In the genomic region with DNA sequence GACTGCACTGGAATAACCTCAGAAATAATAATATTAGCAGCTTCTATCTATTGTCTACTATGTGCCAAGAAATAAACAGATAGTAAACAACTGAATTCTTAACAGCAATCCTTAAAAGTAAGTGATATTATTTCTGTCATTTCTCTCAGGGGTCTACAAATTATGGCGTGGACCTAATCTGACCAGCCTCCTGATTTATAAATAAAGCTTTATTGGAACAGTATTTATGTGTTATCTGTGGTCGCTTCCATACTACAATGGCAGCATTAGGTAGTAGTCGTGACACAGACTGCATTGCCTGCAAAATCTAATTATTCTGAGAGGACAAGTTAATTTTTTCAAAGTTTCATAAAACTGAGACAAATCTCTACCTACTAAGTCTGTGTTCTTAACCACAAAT, we compare ENCODE assay signal across 36 cellular contexts.
"Had no signal": no experiment of that assay in that cellular context is flagged by ENCODE, and none has a peak within 500 bp of the region (broad histone marks: within the 10 kb centered on the region; RNA-seq: fewer than 3 reads in every experiment).

No MANE protein-coding gene starts in this region.

- DNase-seq: Kasumi-1, MG63, MM.1S, MV-4-11, NCI-H1048, NCI-H1092, NCI-H1092 treated with DMSO at 0.1 percent for 48 hours, NCI-H1105, NCI-H1105 treated with DMSO at 0.1 percent for 48 hours, NCI-H1417, NCI-H1417 treated with DMSO at 0.1 percent for 48 hours, NCI-H1436, NCI-H1436 treated with DMSO at 0.1 percent for 48 hours, NCI-H146, NCI-H1694, NCI-H1694 treated with DMSO at 0.1 percent for 48 hours, NCI-H187, NCI-H187 treated with DMSO at 0.1 percent for 48 hours, NCI-H1930, NCI-H2029, NCI-H2029 treated with DMSO at 0.1 percent for 48 hours, NCI-H2081, NCI-H2081 treated with DMSO at 0.1 percent for 48 hours, NCI-H2107, NCI-H2171, NCI-H2171 treated with DMSO at 0.1 percent for 48 hours, NCI-H2227 treated with DMSO at 0.1 percent for 48 hours, NCI-H226, NCI-H345, NCI-H446, NCI-H446 treated with DMSO at 0.1 percent for 48 hours, NCI-H510A, NCI-H510A treated with DMSO at 0.1 percent for 48 hours, NCI-H524, NCI-H524 treated with DMSO at 0.1 percent for 48 hours, NCI-H526 had no signal

- H3K36me3 ChIP-seq: MG63 had no signal

- H3K4me3 ChIP-seq: MG63 had no signal

- H3K27me3 ChIP-seq: MG63 had no signal

- H3K9me3 ChIP-seq: MG63 had no signal
